Comparison of ENCODE assay signal across 29 cellular contexts in genomic region chr2:26674771-26675170, GRCh38. TPM values are rescaled to one million over a fixed set of nuclear protein-coding genes. Genes with fewer than 3 reads are reported as not detected.
"Had no signal": no experiment of that assay in that cellular context is flagged by ENCODE, and none has a peak within 500 bp of the region (broad histone marks: within the 10 kb centered on the region; RNA-seq: fewer than 3 reads in every experiment).

No MANE protein-coding gene starts in this region.

- H3K4me3 ChIP-seq: MG63, SK-N-MC had no signal

- H3K9me3 ChIP-seq: MG63 had no signal

- H3K27ac ChIP-seq: brain microvascular endothelial cell, SK-N-MC, VCaP had no signal

- H3K9me3 Mint-ChIP-seq: activated CD4-positive, alpha-beta memory T cell treated with anti-CD3 and anti-CD28 coated beads, Interleukin-2, amount 10 ng/mL, durations not matched to agents 7 days and 5 days; activated naive CD4-positive, alpha-beta T cell treated with anti-CD3 and anti-CD28 coated beads, Interleukin-2, amount 50 U/mL, for 24 hours; activated T-cell treated with anti-CD3 and anti-CD28 coated beads, Interleukin-2, amount 50 U/mL, for 72 hours; activated T-helper 2 cell treated with anti-CD3 and anti-CD28 coated beads, Interferon-gamma antibody, Interleukin-2, Interleukin-4, amounts not matched to agents 10 μg/mL and 5 μg/mL and 100 μg/mL, durations not matched to agents 14 hours and 24 hours and 36 hours had no signal

- H3K27ac Mint-ChIP-seq: activated CD4-positive, alpha-beta memory T cell treated with anti-CD3 and anti-CD28 coated beads, Interleukin-2, amount 10 ng/mL, durations not matched to agents 7 days and 5 days; activated CD4-positive, alpha-beta T cell treated with anti-CD3 and anti-CD28 coated beads for 36 hours; activated naive CD4-positive, alpha-beta T cell treated with anti-CD3 and anti-CD28 coated beads, Interleukin-2, amount 50 U/mL, for 24 hours; activated T-cell treated with anti-CD3 and anti-CD28 coated beads, Interleukin-2, amount 50 U/mL, for 72 hours; activated T-helper 2 cell treated with anti-CD3 and anti-CD28 coated beads, Interferon-gamma antibody, Interleukin-2, Interleukin-4, amounts not matched to agents 10 μg/mL and 5 μg/mL and 100 μg/mL, durations not matched to agents 14 hours and 24 hours and 36 hours; T-cell had no signal

- H3K36me3 Mint-ChIP-seq: activated naive CD4-positive, alpha-beta T cell treated with anti-CD3 and anti-CD28 coated beads, Interleukin-2, amount 50 U/mL, for 24 hours; T-cell had no signal

- H3K27me3 ChIP-seq: MG63 had no signal

- DNase-seq: activated CD4-positive, alpha-beta memory T cell treated with anti-CD3 and anti-CD28 coated beads, Interleukin-2, amount 10 ng/mL, durations not matched to agents 7 days and 5 days; activated CD4-positive, alpha-beta T cell treated with anti-CD3 and anti-CD28 coated beads for 36 hours; activated CD4-positive, alpha-beta T cell treated with anti-CD3 and anti-CD28 coated beads, Interleukin-2, amount 50 U/mL, for 1 hour; activated naive CD4-positive, alpha-beta T cell; activated T-cell treated with anti-CD3 and anti-CD28 coated beads, Interleukin-2, amount 50 U/mL, for 72 hours; brain microvascular endothelial cell; MG63; MV-4-11; NCI-H1092 treated with DMSO at 0.1 percent for 48 hours; NCI-H1417 treated with DMSO at 0.1 percent for 48 hours; NCI-H1694; NCI-H2029; NCI-H2107; NCI-H2171 treated with DMSO at 0.1 percent for 48 hours; NCI-H226; NCI-H526 treated with DMSO at 0.1 percent for 48 hours; NCI-H82; OCI-M1; RPMI8226; T-cell; T-helper 2 cell; T1000 had no signal

- H3K36me3 ChIP-seq: brain microvascular endothelial cell, MG63 had no signal

- H3K4me1 Mint-ChIP-seq: activated CD4-positive, alpha-beta memory T cell treated with anti-CD3 and anti-CD28 coated beads, Interleukin-2, amount 10 ng/mL, durations not matched to agents 7 days and 5 days; activated CD4-positive, alpha-beta T cell treated with anti-CD3 and anti-CD28 coated beads for 36 hours; activated naive CD4-positive, alpha-beta T cell treated with anti-CD3 and anti-CD28 coated beads, Interleukin-2, amount 50 U/mL, for 24 hours; T-cell had no signal

- H3K4me3 Mint-ChIP-seq: activated CD4-positive, alpha-beta memory T cell treated with anti-CD3 and anti-CD28 coated beads, Interleukin-2, amount 10 ng/mL, durations not matched to agents 7 days and 5 days; activated CD4-positive, alpha-beta T cell treated with anti-CD3 and anti-CD28 coated beads for 36 hours; activated naive CD4-positive, alpha-beta T cell treated with anti-CD3 and anti-CD28 coated beads, Interleukin-2, amount 50 U/mL, for 24 hours; activated T-cell treated with anti-CD3 and anti-CD28 coated beads, Interleukin-2, amount 50 U/mL, for 72 hours; T-cell had no signal

- ATAC-seq: activated CD4-positive, alpha-beta T cell treated with anti-CD3 and anti-CD28 coated beads for 36 hours; activated T-cell treated with anti-CD3 and anti-CD28 coated beads, Interleukin-2, amount 50 U/mL, for 72 hours; T-cell had no signal

RNA-seq across cellular contexts. Expression of gene KCNK3, which starts 17.8 kb away (rescaled TPM):
- total RNA-seq: activated CD4-positive, alpha-beta memory T cell treated with anti-CD3 and anti-CD28 coated beads, Interleukin-2, amount 10 ng/mL, durations not matched to agents 7 days and 5 days; activated CD4-positive, alpha-beta T cell treated with anti-CD3 and anti-CD28 coated beads for 36 hours; activated CD8-positive, alpha-beta memory T cell treated with anti-CD3 and anti-CD28 coated beads for 36 hours; activated T-cell treated with anti-CD3 and anti-CD28 coated beads, Interleukin-2, amount 50 U/mL, for 72 hours; activated T-helper 2 cell treated with anti-CD3 and anti-CD28 coated beads, Interferon-gamma antibody, Interleukin-2, Interleukin-4, amounts not matched to agents 10 μg/mL and 5 μg/mL and 100 μg/mL, durations not matched to agents 14 hours and 24 hours and 36 hours had no signal

RNA-seq across cellular contexts. Expression of gene CIB4, which starts 33.6 kb away (rescaled TPM):
- total RNA-seq: activated CD4-positive, alpha-beta memory T cell treated with anti-CD3 and anti-CD28 coated beads, Interleukin-2, amount 10 ng/mL, durations not matched to agents 7 days and 5 days; activated CD4-positive, alpha-beta T cell treated with anti-CD3 and anti-CD28 coated beads for 36 hours; activated CD8-positive, alpha-beta memory T cell treated with anti-CD3 and anti-CD28 coated beads for 36 hours; activated T-cell treated with anti-CD3 and anti-CD28 coated beads, Interleukin-2, amount 50 U/mL, for 72 hours; activated T-helper 2 cell treated with anti-CD3 and anti-CD28 coated beads, Interferon-gamma antibody, Interleukin-2, Interleukin-4, amounts not matched to agents 10 μg/mL and 5 μg/mL and 100 μg/mL, durations not matched to agents 14 hours and 24 hours and 36 hours; NCI-H460; Right ventricle myocardium inferior; T-cell had no signal
